9 cellular contexts compared by ENCODE assay signal in the genomic region with DNA sequence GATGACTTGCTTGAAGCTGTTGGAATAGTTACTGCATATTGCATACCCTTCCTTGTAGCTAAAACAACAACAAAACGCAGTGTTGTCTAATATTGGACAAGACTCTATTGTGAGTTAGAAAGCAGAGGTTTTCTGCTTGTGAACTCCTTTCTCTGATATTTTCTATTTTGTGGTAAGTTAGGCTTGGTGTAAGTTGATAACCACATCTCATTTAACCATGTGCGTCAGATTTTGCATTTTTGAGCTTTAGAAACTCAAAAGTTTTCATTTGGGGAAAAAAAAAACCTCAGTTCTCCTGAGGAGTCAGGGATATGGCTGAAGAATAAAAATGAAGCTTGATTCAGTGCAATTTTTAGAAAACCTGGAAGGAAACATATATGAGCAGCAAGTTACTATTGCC. TPM values are rescaled to one million over a fixed set of nuclear protein-coding genes. Genes with fewer than 3 reads are reported as not detected.
A peak's percentile ranks its signal among the peaks of the same experiment; 100 is the strongest.
DNase-seq lines count a peak whose midpoint lies in the region; ATAC-seq and TF ChIP-seq lines count a peak whose summit lies in the region.
"Had no signal": no experiment of that assay in that cellular context is flagged by ENCODE, and none has a peak within 500 bp of the region (broad histone marks: within the 10 kb centered on the region; RNA-seq: fewer than 3 reads in every experiment).

No MANE protein-coding gene starts in this region.

- intact Hi-C loops in A673 (cut with micrococcal nuclease; ENCODE audit: unreplicated experiment) = loop anchor here (10.0 kb wide), 1 partner anchor 241 kb away; the partner anchor contains the start of gene PKM

- H3K4me3 ChIP-seq in A673 (ENCODE audit: low read depth, low read length, poor library complexity, severe bottlenecking) (peak overlapping the region; percentile 96), KMS-11 (IDR thresholded peaks at IDR 0.05; ENCODE audit: insufficient read depth, low read depth, low read length) (no peak overlapping the region), muscle layer of colon (ENCODE audit: low read depth in 1 of 2, low read length in 2 of 2) (peak overlapping the region; percentile 78 to 91)

- peak overlapping the region; percentile 99 for H3K27ac ChIP-seq in A673 (ENCODE audit: low read depth, low read length, poor library complexity, severe bottlenecking)
- peak overlapping the region; percentile 99 for H3K27ac ChIP-seq in KMS-11
- H3K27ac ChIP-seq in muscle layer of colon (ENCODE audit: low read depth, low read length) = peak overlapping the region; percentile 100

- H3K9ac ChIP-seq in KMS-11 (peak overlapping the region; percentile 99), muscle layer of colon (ENCODE audit: low read length) (peak overlapping the region; percentile 98)

- peaks cover 61% of the 10 kb centered on the region for H3K79me2 ChIP-seq in KMS-11 (ENCODE audit: insufficient read depth, low read depth)

- H3K27me3 Mint-ChIP-seq in chondrocyte (ENCODE audit: low read depth) = no peaks in the 10 kb centered on the region

- H3K27ac Mint-ChIP-seq in chondrocyte (ENCODE audit: unreplicated experiment) = peak overlapping the region; percentile 99

- CTCF ChIA-PET in A673 (lab: Charles Lee) = no interaction called here

- H3K4me1 ChIP-seq in A673 (ENCODE audit: insufficient read depth, low read length, poor library complexity, severe bottlenecking) (peaks cover 9% of the 10 kb centered on the region), KMS-11 (ENCODE audit: low read depth, poor library complexity, severe bottlenecking) (peaks cover 37% of the 10 kb centered on the region), muscle layer of colon (ENCODE audit: insufficient read depth, low read length) (peaks cover 53% of the 10 kb centered on the region)

- H2AFZ ChIP-seq in KMS-11 (ENCODE audit: low read depth) = no peak overlapping the region

- H3K4me2 ChIP-seq in KMS-11 = peak overlapping the region; percentile 97

- ATAC-seq in HG02623 (IDR thresholded peaks at IDR 0.05; ENCODE audit: unreplicated experiment) = no peak
- no peak for ATAC-seq in GM18498 (IDR thresholded peaks at IDR 0.05; ENCODE audit: unreplicated experiment)

- H3K9me3 ChIP-seq in A673 (ENCODE audit: low read depth, low read length, poor library complexity, severe bottlenecking) (no peaks in the 10 kb centered on the region), muscle layer of colon (ENCODE audit: low read length) (no peaks in the 10 kb centered on the region)

- H3K36me3 ChIP-seq in A673 (ENCODE audit: insufficient read depth, low read length, poor library complexity, severe bottlenecking) (peaks cover 28% of the 10 kb centered on the region), KMS-11 (ENCODE audit: insufficient read depth) (no peaks in the 10 kb centered on the region), muscle layer of colon (ENCODE audit: insufficient read depth, low read length) (no peaks in the 10 kb centered on the region)

- POLR2A ChIA-PET in A673 (lab: Charles Lee; ENCODE audit: low non-redundant PET) = no interaction called here

- H3K27me3 ChIP-seq in A673 (replicated peaks; ENCODE audit: insufficient read depth, low read depth, low read length, poor library complexity) = no peaks in the 10 kb centered on the region
- H3K27me3 ChIP-seq in KMS-11 (ENCODE audit: insufficient read depth, low read depth) = no peaks in the 10 kb centered on the region
- no peaks in the 10 kb centered on the region for H3K27me3 ChIP-seq in muscle layer of colon (ENCODE audit: control insufficient read depth in 1 of 2, insufficient read depth in 2 of 2, low read length in 2 of 2)

- BruUV-seq in A673 (replicated peaks; lab: Mats Ljungman, UMichigan) = TSS peak; percentile 30

- peaks cover 44% of the 10 kb centered on the region for H3K4me1 Mint-ChIP-seq in chondrocyte (ENCODE audit: low read depth)

- H4K20me1 ChIP-seq in KMS-11 (ENCODE audit: insufficient read depth) = no peaks in the 10 kb centered on the region; the same call in 1 of the 2 replicates

- no peaks in the 10 kb centered on the region for H3K9me3 Mint-ChIP-seq in chondrocyte (ENCODE audit: low read depth)

- DNase-seq in A673 (ENCODE audit: low spot score) = no peak
- no peak for DNase-seq in chondrocyte (ENCODE audit: low spot score)
- DNase-seq in islet precursor cell = no peak
- no peak for DNase-seq in NCI-H82 treated with DMSO at 0.1 percent for 48 hours (lab: John Stamatoyannopoulos, UW; ENCODE audit: unreplicated experiment)
- DNase-seq: NCI-H187 treated with DMSO at 0.1 percent for 48 hours had no signal

- TF ChIP-seq CTCF in A673 (conservative IDR thresholded peaks at IDR 0.05; ENCODE audit: low read depth, low read length) (no peak), KMS-11 (conservative IDR thresholded peaks at IDR 0.05; ENCODE audit: low read depth, low read length) (no peak), chondrocyte (IDR thresholded peaks at IDR 0.05) (no peak)

- peaks cover 5% of the 10 kb centered on the region for H3K36me3 Mint-ChIP-seq in chondrocyte (ENCODE audit: low read depth)

- peak overlapping the region; percentile 96 for H3K4me3 Mint-ChIP-seq in chondrocyte (ENCODE audit: unreplicated experiment)

RNA-seq across cellular contexts. Expression of gene ARIH1, which starts 1.5 kb away (rescaled TPM):
- 181 and 187 TPM in 2 replicates for total RNA-seq in A673 (2021)
- 150 to 169 TPM (median 164 TPM) in 3 replicates for total RNA-seq in chondrocyte
